1 cellular context compared by ENCODE assay signal in genomic region chr14:58193542-58193941, GRCh38.
TF ChIP-seq lines count a peak whose summit lies in the region.

No MANE protein-coding gene starts in this region.

TF ChIP-seq in GM23338, 12 proteins besides CTCF, POLR2A, EP300 and RAD21 (continued from another document):
- TF ChIP-seq, protein P1, sequence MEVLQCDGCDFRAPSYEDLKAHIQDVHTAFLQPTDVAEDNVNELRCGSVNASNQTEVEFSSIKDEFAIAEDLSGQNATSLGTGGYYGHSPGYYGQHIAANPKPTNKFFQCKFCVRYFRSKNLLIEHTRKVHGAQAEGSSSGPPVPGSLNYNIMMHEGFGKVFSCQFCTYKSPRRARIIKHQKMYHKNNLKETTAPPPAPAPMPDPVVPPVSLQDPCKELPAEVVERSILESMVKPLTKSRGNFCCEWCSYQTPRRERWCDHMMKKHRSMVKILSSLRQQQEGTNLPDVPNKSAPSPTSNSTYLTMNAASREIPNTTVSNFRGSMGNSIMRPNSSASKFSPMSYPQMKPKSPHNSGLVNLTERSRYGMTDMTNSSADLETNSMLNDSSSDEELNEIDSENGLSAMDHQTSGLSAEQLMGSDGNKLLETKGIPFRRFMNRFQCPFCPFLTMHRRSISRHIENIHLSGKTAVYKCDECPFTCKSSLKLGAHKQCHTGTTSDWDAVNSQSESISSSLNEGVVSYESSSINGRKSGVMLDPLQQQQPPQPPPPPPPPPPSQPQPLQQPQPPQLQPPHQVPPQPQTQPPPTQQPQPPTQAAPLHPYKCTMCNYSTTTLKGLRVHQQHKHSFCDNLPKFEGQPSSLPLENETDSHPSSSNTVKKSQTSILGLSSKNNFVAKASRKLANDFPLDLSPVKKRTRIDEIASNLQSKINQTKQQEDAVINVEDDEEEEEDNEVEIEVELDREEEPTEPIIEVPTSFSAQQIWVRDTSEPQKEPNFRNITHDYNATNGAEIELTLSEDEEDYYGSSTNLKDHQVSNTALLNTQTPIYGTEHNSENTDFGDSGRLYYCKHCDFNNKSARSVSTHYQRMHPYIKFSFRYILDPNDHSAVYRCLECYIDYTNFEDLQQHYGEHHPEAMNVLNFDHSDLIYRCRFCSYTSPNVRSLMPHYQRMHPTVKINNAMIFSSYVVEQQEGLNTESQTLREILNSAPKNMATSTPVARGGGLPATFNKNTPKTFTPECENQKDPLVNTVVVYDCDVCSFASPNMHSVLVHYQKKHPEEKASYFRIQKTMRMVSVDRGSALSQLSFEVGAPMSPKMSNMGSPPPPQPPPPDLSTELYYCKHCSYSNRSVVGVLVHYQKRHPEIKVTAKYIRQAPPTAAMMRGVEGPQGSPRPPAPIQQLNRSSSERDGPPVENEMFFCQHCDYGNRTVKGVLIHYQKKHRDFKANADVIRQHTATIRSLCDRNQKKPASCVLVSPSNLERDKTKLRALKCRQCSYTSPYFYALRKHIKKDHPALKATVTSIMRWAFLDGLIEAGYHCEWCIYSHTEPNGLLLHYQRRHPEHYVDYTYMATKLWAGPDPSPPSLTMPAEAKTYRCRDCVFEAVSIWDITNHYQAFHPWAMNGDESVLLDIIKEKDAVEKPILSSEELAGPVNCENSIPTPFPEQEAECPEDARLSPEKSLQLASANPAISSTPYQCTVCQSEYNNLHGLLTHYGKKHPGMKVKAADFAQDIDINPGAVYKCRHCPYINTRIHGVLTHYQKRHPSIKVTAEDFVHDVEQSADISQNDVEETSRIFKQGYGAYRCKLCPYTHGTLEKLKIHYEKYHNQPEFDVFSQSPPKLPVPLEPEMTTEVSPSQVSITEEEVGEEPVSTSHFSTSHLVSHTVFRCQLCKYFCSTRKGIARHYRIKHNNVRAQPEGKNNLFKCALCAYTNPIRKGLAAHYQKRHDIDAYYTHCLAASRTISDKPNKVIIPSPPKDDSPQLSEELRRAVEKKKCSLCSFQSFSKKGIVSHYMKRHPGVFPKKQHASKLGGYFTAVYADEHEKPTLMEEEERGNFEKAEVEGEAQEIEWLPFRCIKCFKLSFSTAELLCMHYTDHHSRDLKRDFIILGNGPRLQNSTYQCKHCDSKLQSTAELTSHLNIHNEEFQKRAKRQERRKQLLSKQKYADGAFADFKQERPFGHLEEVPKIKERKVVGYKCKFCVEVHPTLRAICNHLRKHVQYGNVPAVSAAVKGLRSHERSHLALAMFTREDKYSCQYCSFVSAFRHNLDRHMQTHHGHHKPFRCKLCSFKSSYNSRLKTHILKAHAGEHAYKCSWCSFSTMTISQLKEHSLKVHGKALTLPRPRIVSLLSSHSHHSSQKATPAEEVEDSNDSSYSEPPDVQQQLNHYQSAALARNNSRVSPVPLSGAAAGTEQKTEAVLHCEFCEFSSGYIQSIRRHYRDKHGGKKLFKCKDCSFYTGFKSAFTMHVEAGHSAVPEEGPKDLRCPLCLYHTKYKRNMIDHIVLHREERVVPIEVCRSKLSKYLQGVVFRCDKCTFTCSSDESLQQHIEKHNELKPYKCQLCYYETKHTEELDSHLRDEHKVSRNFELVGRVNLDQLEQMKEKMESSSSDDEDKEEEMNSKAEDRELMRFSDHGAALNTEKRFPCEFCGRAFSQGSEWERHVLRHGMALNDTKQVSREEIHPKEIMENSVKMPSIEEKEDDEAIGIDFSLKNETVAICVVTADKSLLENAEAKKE (CRISPR knock-in tag; IDR thresholded peaks at IDR 0.05), result no peak
- TF ChIP-seq ZNF331 (CRISPR knock-in tag; IDR thresholded peaks at IDR 0.05; ENCODE audit: low read depth), result no peak
- TF ChIP-seq STAT1 (IDR thresholded peaks at IDR 0.05; ENCODE audit: unreplicated experiment), result no peak
